In genomic region chr3:10249833-10250232, GRCh38 we compare ENCODE assay signal across 1 cellular context.
A peak's percentile ranks its signal among the peaks of the same experiment; 100 is the strongest.
TF ChIP-seq lines count a peak whose summit lies in the region.

No MANE protein-coding gene starts in this region.

TF ChIP-seq in HepG2, 621 proteins besides CTCF, POLR2A, EP300 and RAD21 (continued from another document and continues in another):
- TF ChIP-seq MNT (IDR thresholded peaks at IDR 0.05) = peak; percentile 16; the same call in 1 of the 2 replicates
- no peak for TF ChIP-seq TRIM24 (CRISPR knock-in tag; IDR thresholded peaks at IDR 0.05)
- TF ChIP-seq BRCA1 (CRISPR knock-in tag; IDR thresholded peaks at IDR 0.05) = no peak; the same call in 1 of the 2 replicates
- TF ChIP-seq NFIC (IDR thresholded peaks at IDR 0.05; ENCODE audit: low read length) = peak; percentile 20; the same call in 1 of the 2 replicates
- no peak for TF ChIP-seq RFXANK (CRISPR knock-in tag; IDR thresholded peaks at IDR 0.05)
- no peak for TF ChIP-seq ZNF572 (CRISPR knock-in tag; IDR thresholded peaks at IDR 0.05)
- TF ChIP-seq HMG20A (CRISPR knock-in tag; IDR thresholded peaks at IDR 0.05; ENCODE audit: borderline replicate concordance) = peak; percentile 69; the same call in 1 of the 2 replicates
- 0 out of 2 replicates have a peak, but pooled peaks have one; percentile 18 for TF ChIP-seq ELF3 (CRISPR knock-in tag; IDR thresholded peaks at IDR 0.05)
- TF ChIP-seq, protein P1, sequence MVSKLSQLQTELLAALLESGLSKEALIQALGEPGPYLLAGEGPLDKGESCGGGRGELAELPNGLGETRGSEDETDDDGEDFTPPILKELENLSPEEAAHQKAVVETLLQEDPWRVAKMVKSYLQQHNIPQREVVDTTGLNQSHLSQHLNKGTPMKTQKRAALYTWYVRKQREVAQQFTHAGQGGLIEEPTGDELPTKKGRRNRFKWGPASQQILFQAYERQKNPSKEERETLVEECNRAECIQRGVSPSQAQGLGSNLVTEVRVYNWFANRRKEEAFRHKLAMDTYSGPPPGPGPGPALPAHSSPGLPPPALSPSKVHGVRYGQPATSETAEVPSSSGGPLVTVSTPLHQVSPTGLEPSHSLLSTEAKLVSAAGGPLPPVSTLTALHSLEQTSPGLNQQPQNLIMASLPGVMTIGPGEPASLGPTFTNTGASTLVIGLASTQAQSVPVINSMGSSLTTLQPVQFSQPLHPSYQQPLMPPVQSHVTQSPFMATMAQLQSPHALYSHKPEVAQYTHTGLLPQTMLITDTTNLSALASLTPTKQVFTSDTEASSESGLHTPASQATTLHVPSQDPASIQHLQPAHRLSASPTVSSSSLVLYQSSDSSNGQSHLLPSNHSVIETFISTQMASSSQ (IDR thresholded peaks at IDR 0.05; ENCODE audit: low read depth) = no peak
- TF ChIP-seq, protein P1 (CRISPR knock-in tag; IDR thresholded peaks at IDR 0.05; ENCODE audit: borderline replicate concordance) = no peak
- peak; percentile 20; the same call in 1 of the 2 replicates for TF ChIP-seq MIER3 (CRISPR knock-in tag; IDR thresholded peaks at IDR 0.05; ENCODE audit: borderline replicate concordance)
- TF ChIP-seq CBX5 (CRISPR knock-in tag; IDR thresholded peaks at IDR 0.05; ENCODE audit: borderline replicate concordance) = no peak
- TF ChIP-seq, protein P2, sequence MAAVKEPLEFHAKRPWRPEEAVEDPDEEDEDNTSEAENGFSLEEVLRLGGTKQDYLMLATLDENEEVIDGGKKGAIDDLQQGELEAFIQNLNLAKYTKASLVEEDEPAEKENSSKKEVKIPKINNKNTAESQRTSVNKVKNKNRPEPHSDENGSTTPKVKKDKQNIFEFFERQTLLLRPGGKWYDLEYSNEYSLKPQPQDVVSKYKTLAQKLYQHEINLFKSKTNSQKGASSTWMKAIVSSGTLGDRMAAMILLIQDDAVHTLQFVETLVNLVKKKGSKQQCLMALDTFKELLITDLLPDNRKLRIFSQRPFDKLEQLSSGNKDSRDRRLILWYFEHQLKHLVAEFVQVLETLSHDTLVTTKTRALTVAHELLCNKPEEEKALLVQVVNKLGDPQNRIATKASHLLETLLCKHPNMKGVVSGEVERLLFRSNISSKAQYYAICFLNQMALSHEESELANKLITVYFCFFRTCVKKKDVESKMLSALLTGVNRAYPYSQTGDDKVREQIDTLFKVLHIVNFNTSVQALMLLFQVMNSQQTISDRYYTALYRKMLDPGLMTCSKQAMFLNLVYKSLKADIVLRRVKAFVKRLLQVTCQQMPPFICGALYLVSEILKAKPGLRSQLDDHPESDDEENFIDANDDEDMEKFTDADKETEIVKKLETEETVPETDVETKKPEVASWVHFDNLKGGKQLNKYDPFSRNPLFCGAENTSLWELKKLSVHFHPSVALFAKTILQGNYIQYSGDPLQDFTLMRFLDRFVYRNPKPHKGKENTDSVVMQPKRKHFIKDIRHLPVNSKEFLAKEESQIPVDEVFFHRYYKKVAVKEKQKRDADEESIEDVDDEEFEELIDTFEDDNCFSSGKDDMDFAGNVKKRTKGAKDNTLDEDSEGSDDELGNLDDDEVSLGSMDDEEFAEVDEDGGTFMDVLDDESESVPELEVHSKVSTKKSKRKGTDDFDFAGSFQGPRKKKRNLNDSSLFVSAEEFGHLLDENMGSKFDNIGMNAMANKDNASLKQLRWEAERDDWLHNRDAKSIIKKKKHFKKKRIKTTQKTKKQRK (IDR thresholded peaks at IDR 0.05; ENCODE audit: low read length) = no peak
- peak; percentile 69; the same call in 1 of the 2 replicates for TF ChIP-seq ZNF263 (CRISPR knock-in tag; IDR thresholded peaks at IDR 0.05)
- TF ChIP-seq, protein P3, sequence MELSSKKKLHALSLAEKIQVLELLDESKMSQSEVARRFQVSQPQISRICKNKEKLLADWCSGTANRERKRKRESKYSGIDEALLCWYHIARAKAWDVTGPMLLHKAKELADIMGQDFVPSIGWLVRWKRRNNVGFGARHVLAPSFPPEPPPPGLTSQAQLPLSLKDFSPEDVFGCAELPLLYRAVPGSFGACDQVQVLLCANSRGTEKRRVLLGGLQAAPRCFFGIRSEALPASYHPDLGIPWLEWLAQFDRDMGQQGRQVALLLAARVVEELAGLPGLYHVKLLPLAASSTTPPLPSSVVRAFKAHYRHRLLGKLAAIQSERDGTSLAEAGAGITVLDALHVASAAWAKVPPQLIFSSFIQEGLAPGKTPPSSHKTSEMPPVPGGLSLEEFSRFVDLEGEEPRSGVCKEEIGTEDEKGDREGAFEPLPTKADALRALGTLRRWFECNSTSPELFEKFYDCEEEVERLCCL (CRISPR knock-in tag; IDR thresholded peaks at IDR 0.05; ENCODE audit: borderline replicate concordance) = no peak
- no peak for TF ChIP-seq MXD4 (CRISPR knock-in tag; IDR thresholded peaks at IDR 0.05)
- no peak for TF ChIP-seq ELF4 (CRISPR knock-in tag; IDR thresholded peaks at IDR 0.05; ENCODE audit: borderline replicate concordance)
- TF ChIP-seq GATAD2A (CRISPR knock-in tag; IDR thresholded peaks at IDR 0.05) = 0 out of 2 replicates have a peak, but pooled peaks have one; percentile 43
- TF ChIP-seq ESRRA (CRISPR knock-in tag; IDR thresholded peaks at IDR 0.05; ENCODE audit: low read depth) = no peak
- TF ChIP-seq RBM22 (optimal IDR thresholded peaks at IDR 0.05; ENCODE audit: low read length) = no peak
- TF ChIP-seq, protein P4, sequence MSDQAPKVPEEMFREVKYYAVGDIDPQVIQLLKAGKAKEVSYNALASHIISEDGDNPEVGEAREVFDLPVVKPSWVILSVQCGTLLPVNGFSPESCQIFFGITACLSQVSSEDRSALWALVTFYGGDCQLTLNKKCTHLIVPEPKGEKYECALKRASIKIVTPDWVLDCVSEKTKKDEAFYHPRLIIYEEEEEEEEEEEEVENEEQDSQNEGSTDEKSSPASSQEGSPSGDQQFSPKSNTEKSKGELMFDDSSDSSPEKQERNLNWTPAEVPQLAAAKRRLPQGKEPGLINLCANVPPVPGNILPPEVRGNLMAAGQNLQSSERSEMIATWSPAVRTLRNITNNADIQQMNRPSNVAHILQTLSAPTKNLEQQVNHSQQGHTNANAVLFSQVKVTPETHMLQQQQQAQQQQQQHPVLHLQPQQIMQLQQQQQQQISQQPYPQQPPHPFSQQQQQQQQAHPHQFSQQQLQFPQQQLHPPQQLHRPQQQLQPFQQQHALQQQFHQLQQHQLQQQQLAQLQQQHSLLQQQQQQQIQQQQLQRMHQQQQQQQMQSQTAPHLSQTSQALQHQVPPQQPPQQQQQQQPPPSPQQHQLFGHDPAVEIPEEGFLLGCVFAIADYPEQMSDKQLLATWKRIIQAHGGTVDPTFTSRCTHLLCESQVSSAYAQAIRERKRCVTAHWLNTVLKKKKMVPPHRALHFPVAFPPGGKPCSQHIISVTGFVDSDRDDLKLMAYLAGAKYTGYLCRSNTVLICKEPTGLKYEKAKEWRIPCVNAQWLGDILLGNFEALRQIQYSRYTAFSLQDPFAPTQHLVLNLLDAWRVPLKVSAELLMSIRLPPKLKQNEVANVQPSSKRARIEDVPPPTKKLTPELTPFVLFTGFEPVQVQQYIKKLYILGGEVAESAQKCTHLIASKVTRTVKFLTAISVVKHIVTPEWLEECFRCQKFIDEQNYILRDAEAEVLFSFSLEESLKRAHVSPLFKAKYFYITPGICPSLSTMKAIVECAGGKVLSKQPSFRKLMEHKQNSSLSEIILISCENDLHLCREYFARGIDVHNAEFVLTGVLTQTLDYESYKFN (CRISPR knock-in tag; conservative IDR thresholded peaks at IDR 0.05) = peak; percentile 69
- TF ChIP-seq NCOA2 (CRISPR knock-in tag; IDR thresholded peaks at IDR 0.05) = peak; percentile 32; the same call in 1 of the 2 replicates
- TF ChIP-seq ZNF777 (CRISPR knock-in tag; IDR thresholded peaks at IDR 0.05) = no peak
- TF ChIP-seq PHF21A (CRISPR knock-in tag; IDR thresholded peaks at IDR 0.05) = peak; percentile 39; the same call in 1 of the 2 replicates
- TF ChIP-seq ZKSCAN5 (CRISPR knock-in tag; IDR thresholded peaks at IDR 0.05) = no peak
- no peak for TF ChIP-seq IRX3 (CRISPR knock-in tag; IDR thresholded peaks at IDR 0.05; ENCODE audit: borderline replicate concordance, low read depth)
- TF ChIP-seq KLF15 (CRISPR knock-in tag; IDR thresholded peaks at IDR 0.05; ENCODE audit: borderline replicate concordance) = no peak
- TF ChIP-seq TBL1XR1 (IDR thresholded peaks at IDR 0.05; ENCODE audit: borderline replicate concordance, low read length, partially characterized antibody) = no peak
- no peak for TF ChIP-seq NRL (CRISPR knock-in tag; IDR thresholded peaks at IDR 0.05; ENCODE audit: borderline replicate concordance)
- peak; percentile 39; the same call in 1 of the 2 replicates for TF ChIP-seq FOXA3 (CRISPR knock-in tag; IDR thresholded peaks at IDR 0.05)
- no peak for TF ChIP-seq TAF15 (IDR thresholded peaks at IDR 0.05; ENCODE audit: low read depth, low read length, poor library complexity, severe bottlenecking)
- no peak for TF ChIP-seq SMARCE1 (IDR thresholded peaks at IDR 0.05; ENCODE audit: borderline replicate concordance)
- TF ChIP-seq ZBTB49 (CRISPR knock-in tag; IDR thresholded peaks at IDR 0.05; ENCODE audit: borderline replicate concordance) = no peak
- TF ChIP-seq ZNF75D (CRISPR knock-in tag; IDR thresholded peaks at IDR 0.05; ENCODE audit: borderline replicate concordance) = no peak
- peak; percentile 37; the same call in 1 of the 2 replicates for TF ChIP-seq TCF7 (IDR thresholded peaks at IDR 0.05; ENCODE audit: low read depth)
- TF ChIP-seq HDAC6 (IDR thresholded peaks at IDR 0.05; ENCODE audit: low read depth, low read length) = no peak
- no peak for TF ChIP-seq LCORL (IDR thresholded peaks at IDR 0.05)
- 0 out of 2 replicates have a peak, but pooled peaks have one; percentile 19 for TF ChIP-seq LCORL (CRISPR knock-in tag; IDR thresholded peaks at IDR 0.05)
- TF ChIP-seq SP4 (CRISPR knock-in tag; IDR thresholded peaks at IDR 0.05) = no peak
- TF ChIP-seq ZNF775 (CRISPR knock-in tag; IDR thresholded peaks at IDR 0.05; ENCODE audit: borderline replicate concordance) = no peak
- no peak for TF ChIP-seq ZIK1 (CRISPR knock-in tag; IDR thresholded peaks at IDR 0.05; ENCODE audit: borderline replicate concordance, low read depth)
- TF ChIP-seq CC2D1A (CRISPR knock-in tag; IDR thresholded peaks at IDR 0.05) = no peak
- no peak for TF ChIP-seq IKZF4 (CRISPR knock-in tag; IDR thresholded peaks at IDR 0.05; ENCODE audit: borderline replicate concordance, low read depth, not compliant biosample characterization)
- no peak for TF ChIP-seq MED1 (CRISPR knock-in tag; IDR thresholded peaks at IDR 0.05)
- peak; percentile 44; the same call in 1 of the 2 replicates for TF ChIP-seq POLR2AphosphoS5 (IDR thresholded peaks at IDR 0.05; ENCODE audit: low read depth, low read length)
- no peak for TF ChIP-seq ADNP (CRISPR knock-in tag; IDR thresholded peaks at IDR 0.05)
- TF ChIP-seq ZNF18 (CRISPR knock-in tag; IDR thresholded peaks at IDR 0.05; ENCODE audit: insufficient replicate concordance) = peak; percentile 2
- no peak for TF ChIP-seq ZNF709 (CRISPR knock-in tag; IDR thresholded peaks at IDR 0.05)
- no peak for TF ChIP-seq JUND (CRISPR knock-in tag; IDR thresholded peaks at IDR 0.05)
- TF ChIP-seq PAX8 (CRISPR knock-in tag; IDR thresholded peaks at IDR 0.05; ENCODE audit: borderline replicate concordance) = no peak
- no peak for TF ChIP-seq KLF11 (CRISPR knock-in tag; IDR thresholded peaks at IDR 0.05)
- no peak for TF ChIP-seq ZNF547 (CRISPR knock-in tag; IDR thresholded peaks at IDR 0.05)
- no peak for TF ChIP-seq KDM5A (IDR thresholded peaks at IDR 0.05; ENCODE audit: borderline replicate concordance, low read length)
